In the genomic region with DNA sequence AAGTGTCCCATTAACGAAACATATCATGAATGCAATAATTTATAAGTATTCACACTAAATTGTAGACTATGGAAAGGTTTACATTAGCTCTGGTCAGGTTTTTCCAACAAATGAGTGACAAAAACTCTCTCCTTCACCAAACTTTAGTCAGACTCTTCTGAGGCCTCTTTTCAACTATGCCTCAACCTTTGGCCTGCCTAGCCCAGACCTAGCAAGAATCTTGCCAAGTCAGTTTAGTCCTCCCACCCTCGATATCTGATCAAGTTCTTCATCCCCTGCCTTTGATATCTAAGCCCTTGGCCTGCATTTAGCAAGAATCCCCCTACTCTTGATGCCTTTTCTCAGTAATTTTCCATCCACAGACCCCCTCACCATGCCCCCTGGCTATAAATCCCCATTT, we compare ENCODE assay signal across 2 cellular contexts.
TF ChIP-seq lines count a peak whose summit lies in the region.

No MANE protein-coding gene starts in this region.

TF ChIP-seq in GM23338, 12 proteins besides CTCF, POLR2A, EP300 and RAD21 (continued from another document):
- TF ChIP-seq, protein P1, sequence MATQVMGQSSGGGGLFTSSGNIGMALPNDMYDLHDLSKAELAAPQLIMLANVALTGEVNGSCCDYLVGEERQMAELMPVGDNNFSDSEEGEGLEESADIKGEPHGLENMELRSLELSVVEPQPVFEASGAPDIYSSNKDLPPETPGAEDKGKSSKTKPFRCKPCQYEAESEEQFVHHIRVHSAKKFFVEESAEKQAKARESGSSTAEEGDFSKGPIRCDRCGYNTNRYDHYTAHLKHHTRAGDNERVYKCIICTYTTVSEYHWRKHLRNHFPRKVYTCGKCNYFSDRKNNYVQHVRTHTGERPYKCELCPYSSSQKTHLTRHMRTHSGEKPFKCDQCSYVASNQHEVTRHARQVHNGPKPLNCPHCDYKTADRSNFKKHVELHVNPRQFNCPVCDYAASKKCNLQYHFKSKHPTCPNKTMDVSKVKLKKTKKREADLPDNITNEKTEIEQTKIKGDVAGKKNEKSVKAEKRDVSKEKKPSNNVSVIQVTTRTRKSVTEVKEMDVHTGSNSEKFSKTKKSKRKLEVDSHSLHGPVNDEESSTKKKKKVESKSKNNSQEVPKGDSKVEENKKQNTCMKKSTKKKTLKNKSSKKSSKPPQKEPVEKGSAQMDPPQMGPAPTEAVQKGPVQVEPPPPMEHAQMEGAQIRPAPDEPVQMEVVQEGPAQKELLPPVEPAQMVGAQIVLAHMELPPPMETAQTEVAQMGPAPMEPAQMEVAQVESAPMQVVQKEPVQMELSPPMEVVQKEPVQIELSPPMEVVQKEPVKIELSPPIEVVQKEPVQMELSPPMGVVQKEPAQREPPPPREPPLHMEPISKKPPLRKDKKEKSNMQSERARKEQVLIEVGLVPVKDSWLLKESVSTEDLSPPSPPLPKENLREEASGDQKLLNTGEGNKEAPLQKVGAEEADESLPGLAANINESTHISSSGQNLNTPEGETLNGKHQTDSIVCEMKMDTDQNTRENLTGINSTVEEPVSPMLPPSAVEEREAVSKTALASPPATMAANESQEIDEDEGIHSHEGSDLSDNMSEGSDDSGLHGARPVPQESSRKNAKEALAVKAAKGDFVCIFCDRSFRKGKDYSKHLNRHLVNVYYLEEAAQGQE (IDR thresholded peaks at IDR 0.05; ENCODE audit: unreplicated experiment): no peak
- TF ChIP-seq ZNF462 (CRISPR knock-in tag; IDR thresholded peaks at IDR 0.05): no peak

TF ChIP-seq in WTC11, 78 proteins besides CTCF, POLR2A, EP300 and RAD21 (continued from another document):
- TF ChIP-seq ATF6 (CRISPR knock-in tag; IDR thresholded peaks at IDR 0.05) (no peak), MXD4 (CRISPR knock-in tag; IDR thresholded peaks at IDR 0.05; ENCODE audit: borderline replicate concordance) (no peak), PRDM15 (CRISPR knock-in tag; IDR thresholded peaks at IDR 0.05) (no peak), GRHL2 (CRISPR knock-in tag; IDR thresholded peaks at IDR 0.05; ENCODE audit: insufficient replicate concordance, severe bottlenecking) (no peak), ZBTB21 (CRISPR knock-in tag; IDR thresholded peaks at IDR 0.05; ENCODE audit: borderline replicate concordance) (no peak)
